Comparison of ENCODE assay signal across 8 cellular contexts in genomic region chr10:32938554-32939061, GRCh38. TPM values are rescaled to one million over a fixed set of nuclear protein-coding genes. Genes with fewer than 3 reads are reported as not detected.
DNase-seq lines count a peak whose midpoint lies in the region; ATAC-seq, FAIRE-seq and TF ChIP-seq lines count a peak whose summit lies in the region.

No MANE protein-coding gene starts in this region.

- no peak for DNase-seq in T-helper 2 cell treated with Interferon-gamma antibody and Interleukin-4, amounts not matched to agents 5 μg/mL and 100 μg/mL, for 36 hours (ENCODE audit: low spot score)
- DNase-seq in T-helper 2 cell, result no peak
- peak in 2 of 4 experiments; percentile 14 to 43 for DNase-seq in K562 (ENCODE audit: extremely low read depth in 1 of 4, low spot score in 3 of 4)
- no peak for DNase-seq in left lobe of liver (ENCODE audit: low spot score)
- no peak for DNase-seq in NAMALWA (ENCODE audit: low spot score)
- DNase-seq in D721Med (ENCODE audit: insufficient read length, low spot score), result no peak

- H4K20me1 ChIP-seq in K562 (replicated peaks; ENCODE audit: control insufficient read depth, insufficient read depth, low read length), result peaks cover 34% of the 10 kb centered on the region

- H3K9me3 ChIP-seq in K562 (replicated peaks; ENCODE audit: control insufficient read depth, insufficient read depth, low read depth, low read length), result no peaks in the 10 kb centered on the region
- H3K9me3 ChIP-seq in subcutaneous abdominal adipose tissue (ENCODE audit: control insufficient read depth in 5 of 5, low read length in 5 of 5), result no peaks in the 10 kb centered on the region

- H3K4me2 ChIP-seq in K562 (ENCODE audit: insufficient read depth, low read length), result peak overlapping the region; percentile 54

- CTCF ChIA-PET in K562 (lab: Yijun Ruan, JAX; ENCODE audit: low intra/inter-chr PET ratio), result no interaction called here

- H3K27ac ChIP-seq in K562 (ENCODE audit: extremely low read depth, low read depth, low read length), result peak overlapping the region; percentile 22; the same call in 1 of the 3 replicates
- H3K27ac ChIP-seq in subcutaneous abdominal adipose tissue (ENCODE audit: low read depth, low read length), result peak overlapping the region; percentile 75

- no peak for TF ChIP-seq EP300 in K562 (IDR thresholded peaks at IDR 0.05; ENCODE audit: low read length)

- H3K4me3 ChIP-seq in K562 (no peak overlapping the region), subcutaneous abdominal adipose tissue (ENCODE audit: low read depth in 1 of 5, low read length in 5 of 5) (peak overlapping the region; percentile 21 to 47 (median 42))

- TF ChIP-seq CTCF in K562 (IDR thresholded peaks at IDR 0.05 in 2 of 3, conservative IDR thresholded peaks at IDR 0.05 in 1 of 3; ENCODE audit: insufficient read depth in 2 of 3, low read depth in 1 of 3, low read length in 3 of 3) (no peak), D721Med (IDR thresholded peaks at IDR 0.05; ENCODE audit: insufficient read depth, missing control alignments) (no peak)

- H3K9me3 Mint-ChIP-seq in T-helper 2 cell treated with Interferon-gamma antibody and Interleukin-4, amounts not matched to agents 5 μg/mL and 100 μg/mL, for 36 hours, result no peaks in the 10 kb centered on the region

- H3K4me1 Mint-ChIP-seq in T-helper 2 cell treated with Interferon-gamma antibody and Interleukin-4, amounts not matched to agents 5 μg/mL and 100 μg/mL, for 36 hours (ENCODE audit: low read depth), result peaks cover 15% of the 10 kb centered on the region

- 46% methylated on average over 14 of the region's 14 CpGs for WGBS in K562 (ENCODE audit: insufficient coverage, low coverage, missing lambda C conversion rate)

- ATAC-seq in K562 (peak; percentile 57), left lobe of liver (peak; percentile 66), HG03095 (IDR thresholded peaks at IDR 0.05; ENCODE audit: unreplicated experiment) (no peak)

- intact Hi-C loops in K562 (cut with micrococcal nuclease), result no loop called here

- H3K9me1 ChIP-seq in K562 (ENCODE audit: control insufficient read depth, insufficient read depth, low read length), result peaks cover 7% of the 10 kb centered on the region

- peak overlapping the region; percentile 0 for H3K27ac Mint-ChIP-seq in T-helper 2 cell treated with Interferon-gamma antibody and Interleukin-4, amounts not matched to agents 5 μg/mL and 100 μg/mL, for 36 hours

- H3K9ac ChIP-seq in K562 (ENCODE audit: insufficient read depth in 1 of 2, low read depth in 2 of 2, low read length in 2 of 2) (peak overlapping the region; percentile 3 to 27; a peak in 2 of 4 replicates), subcutaneous abdominal adipose tissue (ENCODE audit: low read length in 5 of 5) (peak overlapping the region; percentile 7 to 60 (median 22))

- no peak for TF ChIP-seq POLR2A in K562 (conservative IDR thresholded peaks at IDR 0.05)

- peaks cover 8 to 36% of the 10 kb centered on the region in 2 experiments for H3K4me1 ChIP-seq in K562 (replicated peaks in 1 of 2; ENCODE audit: control insufficient read depth in 2 of 2, insufficient read depth in 2 of 2, low read length in 2 of 2)
- H3K4me1 ChIP-seq in subcutaneous abdominal adipose tissue (ENCODE audit: control insufficient read depth in 5 of 5, insufficient read depth in 5 of 5, low read length in 5 of 5), result peaks cover 12 to 59% (median 58%) of the 10 kb centered on the region in 5 donors

- BruUV-seq in K562 (replicated peaks; lab: Mats Ljungman, UMichigan), result no TSS peak

- H3K4me3 Mint-ChIP-seq in T-helper 2 cell treated with Interferon-gamma antibody and Interleukin-4, amounts not matched to agents 5 μg/mL and 100 μg/mL, for 36 hours, result no peak overlapping the region

- no peak for FAIRE-seq in K562 (lab: Jason Lieb, UNC)
- no peak for FAIRE-seq in D721Med (lab: Jason Lieb, UNC)

- no peak for TF ChIP-seq RAD21 in K562 (CRISPR knock-in tag; conservative IDR thresholded peaks at IDR 0.05 in 1 of 2, IDR thresholded peaks at IDR 0.05 in 1 of 2)

- H3K27me3 Mint-ChIP-seq in T-helper 2 cell treated with Interferon-gamma antibody and Interleukin-4, amounts not matched to agents 5 μg/mL and 100 μg/mL, for 36 hours (ENCODE audit: low read depth), result no peaks in the 10 kb centered on the region

- no peak overlapping the region for H2AFZ ChIP-seq in K562 (ENCODE audit: low read depth, low read length)

- POLR2A ChIA-PET in K562 (lab: Yijun Ruan, JAX), result interaction anchor here (0.7 to 4.1 kb wide), 6 partner anchors 9 to 33 kb away, joined by 3 to 16 read pairs (median 3); no protein-coding TSS in a partner anchor

- no peaks in the 10 kb centered on the region for H3K27me3 ChIP-seq in K562 (ENCODE audit: control insufficient read depth in 2 of 2, insufficient read depth in 2 of 2, low read length in 2 of 2)
- H3K27me3 ChIP-seq in subcutaneous abdominal adipose tissue (ENCODE audit: control insufficient read depth in 5 of 5, insufficient read depth in 4 of 5, low read length in 5 of 5), result no peaks in the 10 kb centered on the region

- peaks cover 46% of the 10 kb centered on the region for H3K36me3 ChIP-seq in K562 (ENCODE audit: control insufficient read depth, insufficient read depth, low read length)
- H3K36me3 ChIP-seq in subcutaneous abdominal adipose tissue (ENCODE audit: control insufficient read depth in 5 of 5, insufficient read depth in 5 of 5, low read length in 5 of 5), result peaks cover 10 to 24% (median 17%) of the 10 kb centered on the region in 5 donors

- in situ Hi-C loops in K562 (cut with MboI), result no loop called here

- peaks cover 11% of the 10 kb centered on the region for H3K36me3 Mint-ChIP-seq in T-helper 2 cell treated with Interferon-gamma antibody and Interleukin-4, amounts not matched to agents 5 μg/mL and 100 μg/mL, for 36 hours (ENCODE audit: low read depth)

- peaks cover 97% of the 10 kb centered on the region for H3K79me2 ChIP-seq in K562 (ENCODE audit: control insufficient read depth, insufficient read depth, low read length)

TF ChIP-seq in K562, 482 proteins besides CTCF, POLR2A, EP300 and RAD21 (continues in another document):
- no peak for TF ChIP-seq LARP7 (IDR thresholded peaks at IDR 0.05)
- TF ChIP-seq SMAD4 (CRISPR knock-in tag; conservative IDR thresholded peaks at IDR 0.05), result no peak
- peak; percentile 62 for TF ChIP-seq DACH1 (IDR thresholded peaks at IDR 0.05; ENCODE audit: partially characterized antibody)
- TF ChIP-seq FOXK2 (conservative IDR thresholded peaks at IDR 0.05 in 1 of 2, IDR thresholded peaks at IDR 0.05 in 1 of 2; ENCODE audit: low read depth in 2 of 2), result 0 out of 4 replicates have a peak, but pooled peaks of 1 of the 2 experiments have one; percentile 33
- peak; percentile 67 for TF ChIP-seq ELF1 (tag; IDR thresholded peaks at IDR 0.05)
- TF ChIP-seq MED1 (CRISPR knock-in tag; IDR thresholded peaks at IDR 0.05; ENCODE audit: borderline replicate concordance), result no peak
- 0 out of 2 replicates have a peak, but pooled peaks have one; percentile 19 for TF ChIP-seq MYNN (IDR thresholded peaks at IDR 0.05)
- no peak for TF ChIP-seq MYNN (CRISPR knock-in tag; IDR thresholded peaks at IDR 0.05)
- 0 out of 2 replicates have a peak, but pooled peaks have one; percentile 13 for TF ChIP-seq ELF2 (CRISPR knock-in tag; IDR thresholded peaks at IDR 0.05)
- no peak for TF ChIP-seq PTTG1 (tag; IDR thresholded peaks at IDR 0.05; ENCODE audit: low read depth)
- no peak for TF ChIP-seq NR2C2 (CRISPR knock-in tag; IDR thresholded peaks at IDR 0.05)
- peak; percentile 43; the same call in 1 of the 2 replicates for TF ChIP-seq NR2C2 (tag; IDR thresholded peaks at IDR 0.05)

RNA-seq across cellular contexts. Expression of gene ITGB1, which starts 19.4 kb away (rescaled TPM):
- total RNA-seq in K562 (2011; cell fraction: chromatin; rRNA removed; ENCODE audit: low replicate concordance), result 67.4 and 220 TPM in 2 replicates
- total RNA-seq in K562 (2011; cell fraction: nucleolus; rRNA removed), result 103 and 140 TPM in 2 replicates
- 195 and 215 TPM in 2 replicates for total RNA-seq in K562 (2011; cell fraction: nucleoplasm; rRNA removed)
- total RNA-seq in K562 (2014; rRNA removed) (173 and 176 TPM in 2 replicates), K562 (2014; rRNA removed; fragmentation: Illumina TruSeq; extraction: Trizol) (172 and 199 TPM in 2 replicates), K562 (2015; rRNA removed; fragmentation: Illumina TruSeq; extraction: Trizol) (175 and 190 TPM in 2 replicates), K562 (2021) (155 and 160 TPM in 2 replicates), left lobe of liver (142 TPM)
- polyA plus RNA-seq in K562 (2011; rRNA removed) (135 and 194 TPM in 2 replicates), K562 (2014; fragmentation: Illumina TruSeq; extraction: Trizol) (144 and 149 TPM in 2 replicates), K562 (2014; fragmentation: Nextera tagmentation; extraction: Ambion mirVana) (10 to 100 TPM; 40.2 to 61.9 TPM), K562 (2014; rRNA removed) (133 and 150 TPM in 2 replicates)
- polyA plus RNA-seq in K562 (2011; cell fraction: cytosol; rRNA removed), result 28.8 and 90.8 TPM in 2 replicates
- polyA plus RNA-seq in K562 (2011; cell fraction: nucleus; rRNA removed), result 26.1 and 44.3 TPM in 2 replicates
- 135 and 173 TPM in 2 replicates for polyA plus RNA-seq in K562 (2012)
- 277 and 287 TPM in 2 replicates for polyA minus RNA-seq in K562 (2011; rRNA and poly(A)+ RNA removed)
- polyA minus RNA-seq in K562 (2011; cell fraction: cytosol; rRNA and poly(A)+ RNA removed), result 83.6 and 105 TPM in 2 replicates
- 35.9 and 78.5 TPM in 2 replicates for polyA minus RNA-seq in K562 (2011; cell fraction: nucleus; rRNA and poly(A)+ RNA removed)
